ENCODE assay signal across 21 cellular contexts in genomic region chr20:22826306-22827230, GRCh38.
"Had no signal": no experiment of that assay in that cellular context is flagged by ENCODE, and none has a peak within 500 bp of the region (broad histone marks: within the 10 kb centered on the region; RNA-seq: fewer than 3 reads in every experiment).

No MANE protein-coding gene starts in this region.

- ATAC-seq: gastroesophageal sphincter; left colon; left ventricle myocardium superior; naive thymus-derived CD4-positive, alpha-beta T cell; psoas muscle; right lobe of liver; stimulated activated effector memory CD8-positive, alpha-beta T cell treated with anti-CD3 and anti-CD28 coated beads, Interleukin-12 subunit alpha, Interleukin-12 subunit beta, amount 100 ng/mL, for 72 hours; stimulated activated naive CD8-positive, alpha-beta T cell treated with anti-CD3 and anti-CD28 coated beads, Interleukin-15, Interleukin-2, amounts not matched to agents 100 U/mL and 50 U/mL, for 24 hours had no signal

- H3K4me3 ChIP-seq: coronary artery, esophagus muscularis mucosa, gastroesophageal sphincter, lung, psoas muscle, right lobe of liver, suprapubic skin, thyroid gland had no signal

- H3K27ac ChIP-seq: coronary artery, esophagus muscularis mucosa, gastroesophageal sphincter, psoas muscle, right lobe of liver, suprapubic skin, thyroid gland had no signal

- DNase-seq: effector CD4-positive, alpha-beta T cell; glutamatergic neuron; kidney; left colon; left ventricle myocardium superior; mesendoderm; naive thymus-derived CD4-positive, alpha-beta T cell; nephron progenitor cell; psoas muscle; retina; right lobe of liver; stimulated activated CD4-positive, alpha-beta T cell treated with anti-CD3 and anti-CD28 coated beads, Interleukin-4, amount 100 ng/mL, for 1 hour; stimulated activated CD8-positive, alpha-beta memory T cell treated with anti-CD3 and anti-CD28 coated beads, Interleukin-4, amount 100 ng/mL, for 48 hours; stimulated activated naive CD8-positive, alpha-beta T cell treated with anti-CD3 and anti-CD28 coated beads, Interleukin-15, Interleukin-2, amounts not matched to agents 100 U/mL and 50 U/mL, for 24 hours; thyroid gland had no signal

- H3K36me3 Mint-ChIP-seq: naive thymus-derived CD4-positive, alpha-beta T cell; stimulated activated effector memory CD8-positive, alpha-beta T cell treated with anti-CD3 and anti-CD28 coated beads, Interleukin-12 subunit alpha, Interleukin-12 subunit beta, amount 100 ng/mL, for 72 hours had no signal

- H3K27ac Mint-ChIP-seq: naive thymus-derived CD4-positive, alpha-beta T cell; stimulated activated effector memory CD8-positive, alpha-beta T cell treated with anti-CD3 and anti-CD28 coated beads, Interleukin-12 subunit alpha, Interleukin-12 subunit beta, amount 100 ng/mL, for 72 hours had no signal

- H3K4me3 Mint-ChIP-seq: naive thymus-derived CD4-positive, alpha-beta T cell; nephron progenitor cell; stimulated activated effector memory CD8-positive, alpha-beta T cell treated with anti-CD3 and anti-CD28 coated beads, Interleukin-12 subunit alpha, Interleukin-12 subunit beta, amount 100 ng/mL, for 72 hours had no signal

- H3K9me3 Mint-ChIP-seq: stimulated activated effector memory CD8-positive, alpha-beta T cell treated with anti-CD3 and anti-CD28 coated beads, Interleukin-12 subunit alpha, Interleukin-12 subunit beta, amount 100 ng/mL, for 72 hours had no signal

- H3K27me3 ChIP-seq: esophagus muscularis mucosa, right lobe of liver, suprapubic skin, thyroid gland had no signal

- H3K9me3 ChIP-seq: esophagus muscularis mucosa, gastroesophageal sphincter, psoas muscle, right lobe of liver, suprapubic skin, thyroid gland had no signal

- H3K36me3 ChIP-seq: esophagus muscularis mucosa, gastroesophageal sphincter, right lobe of liver, suprapubic skin, thyroid gland had no signal

- FAIRE-seq: kidney had no signal

- H3K4me1 ChIP-seq: esophagus muscularis mucosa, gastroesophageal sphincter, psoas muscle, right lobe of liver, suprapubic skin, thyroid gland had no signal

- H3K4me1 Mint-ChIP-seq: naive thymus-derived CD4-positive, alpha-beta T cell; stimulated activated effector memory CD8-positive, alpha-beta T cell treated with anti-CD3 and anti-CD28 coated beads, Interleukin-12 subunit alpha, Interleukin-12 subunit beta, amount 100 ng/mL, for 72 hours had no signal
